8 cellular contexts compared by ENCODE assay signal in the genomic region with DNA sequence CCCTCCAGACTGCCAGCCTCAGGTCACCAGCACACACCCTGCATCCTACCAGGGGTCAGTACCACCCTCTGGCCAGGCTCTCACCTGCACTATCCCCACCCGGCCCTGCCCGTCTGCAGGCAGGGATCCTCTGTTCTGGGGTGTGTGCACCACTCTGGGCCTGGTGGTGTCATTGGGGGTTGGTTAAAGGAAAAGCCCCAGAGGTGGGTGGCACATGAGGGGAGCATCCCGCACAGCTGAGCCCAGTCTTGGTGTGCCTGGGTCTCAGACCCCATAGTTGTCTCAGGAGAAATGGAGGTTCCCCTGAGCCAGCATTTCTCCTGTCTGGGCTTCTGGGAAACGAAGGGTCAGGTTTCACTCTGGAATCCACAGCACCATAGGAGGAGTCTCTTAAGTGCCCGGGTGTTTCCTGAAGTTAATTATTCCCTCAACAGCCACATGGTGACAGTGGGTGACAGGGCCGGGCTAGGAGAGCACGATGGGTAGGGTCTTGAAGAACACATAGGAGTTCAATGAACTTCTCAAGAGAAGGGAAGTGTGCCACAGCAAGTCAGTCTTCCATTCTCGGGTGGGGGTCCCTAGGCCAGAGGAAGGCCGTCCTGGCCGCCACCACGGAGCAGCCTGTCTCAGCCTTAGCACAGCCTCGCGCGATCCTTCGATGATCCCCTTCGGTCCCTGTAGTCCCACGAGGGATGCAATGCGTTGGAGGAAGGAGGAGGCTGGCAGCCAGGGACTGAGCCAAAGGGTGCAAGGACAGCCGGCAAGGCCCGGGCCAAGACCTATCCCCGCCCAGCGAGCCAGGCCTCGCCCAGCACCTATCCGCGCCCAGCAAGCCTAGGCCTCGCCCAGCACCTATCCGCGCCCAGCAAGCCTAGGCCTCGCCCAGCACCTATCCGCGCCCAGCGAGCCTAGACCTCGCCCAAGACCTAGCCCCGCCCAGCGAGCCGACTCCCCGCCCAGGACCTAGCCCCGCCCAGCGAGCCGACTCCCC. TPM values are rescaled to one million over a fixed set of nuclear protein-coding genes. Genes with fewer than 3 reads are reported as not detected.
DNase-seq lines count a peak whose midpoint lies in the region; ATAC-seq and TF ChIP-seq lines count a peak whose summit lies in the region.

No MANE protein-coding gene starts in this region.

- no peak for TF ChIP-seq CTCF in sigmoid colon (IDR thresholded peaks at IDR 0.05)

- WGBS in sigmoid colon, 2 donors: 9 to 37% methylated on average over 40 of the region's 40 CpGs

- intact Hi-C loops in sigmoid colon (cut with DNase I): loop anchor here (5.0 to 10.0 kb wide), 5 partner anchors 152 to 350 kb away; partner anchors contain the start of genes ATG4B, ING5, STK25 and THAP4

- no peaks in the 10 kb centered on the region for H3K27me3 ChIP-seq in sigmoid colon

- peaks cover 4% of the 10 kb centered on the region for H3K36me3 Mint-ChIP-seq in IgD-negative memory B cell

- no peaks in the 10 kb centered on the region for H3K9me3 Mint-ChIP-seq in IgD-negative memory B cell

- TF ChIP-seq EP300 in sigmoid colon (IDR thresholded peaks at IDR 0.05): no peak

- peaks cover 2% of the 10 kb centered on the region for H3K27me3 Mint-ChIP-seq in IgD-negative memory B cell

- ATAC-seq in HG03442 (IDR thresholded peaks at IDR 0.05; ENCODE audit: unreplicated experiment): no peak

- H3K36me3 ChIP-seq in ES-I3 (ENCODE audit: insufficient read depth, low read length) (peaks cover 32% of the 10 kb centered on the region), sigmoid colon (peaks cover 8 to 41% (median 25%) of the 10 kb centered on the region in 4 donors)

- peak overlapping the region; percentile 43; the same call in 1 of the 2 replicates for H3K9ac ChIP-seq in ES-I3 (ENCODE audit: low read depth, low read length)

- peak overlapping the region; percentile 64 for H3K27ac ChIP-seq in angular gyrus (ENCODE audit: low read depth, low read length)
- peak overlapping the region; percentile 70 to 79 (median 78) for H3K27ac ChIP-seq in sigmoid colon

- peak overlapping the region in 1 of 3 donors; percentile 53 for H3K27ac Mint-ChIP-seq in IgD-negative memory B cell

- H3K4me1 ChIP-seq in ES-I3 (ENCODE audit: insufficient read depth, low read length): peaks cover 5% of the 10 kb centered on the region
- peaks cover 0 to 29% (median 23%) of the 10 kb centered on the region in 4 donors for H3K4me1 ChIP-seq in sigmoid colon

- H3K4me3 ChIP-seq in sigmoid colon: peak overlapping the region in 3 of 4 donors; percentile 15 to 39 (median 32)

- DNase-seq in T-helper 1 cell: peak; percentile 26 to 81 (median 66)
- peak in 27 of 51 donors; percentile 15 to 76 (median 57) for DNase-seq in hypothalamus (lab: John Stamatoyannopoulos, UW)
- DNase-seq in sigmoid colon: peak; percentile 94
- DNase-seq in NCI-H128 (lab: John Stamatoyannopoulos, UW; ENCODE audit: unreplicated experiment): no peak

- H3K4me1 Mint-ChIP-seq in IgD-negative memory B cell: peaks cover 21 to 28% (median 28%) of the 10 kb centered on the region in 3 donors

- TF ChIP-seq POLR2A in sigmoid colon (IDR thresholded peaks at IDR 0.05): no peak

- no peaks in the 10 kb centered on the region for H3K9me3 ChIP-seq in ES-I3 (ENCODE audit: control insufficient read depth, insufficient read depth, low read length)
- H3K9me3 ChIP-seq in sigmoid colon: no peaks in the 10 kb centered on the region

- H3K4me3 Mint-ChIP-seq in IgD-negative memory B cell: peak overlapping the region in 3 of 4 donors; percentile 15 to 39 (median 37)

RNA-seq across cellular contexts. Expression of gene FARP2, which starts 1.1 kb away (rescaled TPM):
- 21.9 TPM for polyA plus RNA-seq in IgD-negative memory B cell
- total RNA-seq in sigmoid colon: 10 to 100 TPM; 19.3 to 32.6 (median 28.1) TPM
- polyA plus RNA-seq in sigmoid colon: 10 to 100 TPM; 24.0 to 41.6 (median 33.0) TPM

RNA-seq across cellular contexts. Expression of gene SEPTIN2, which starts 39.2 kb away (rescaled TPM):
- polyA plus RNA-seq in IgD-negative memory B cell: 134 TPM
- 100 to 1,000 TPM; 245 to 295 (median 286) TPM for total RNA-seq in sigmoid colon
- 100 to 1,000 TPM; 135 to 178 (median 166) TPM for polyA plus RNA-seq in sigmoid colon

RNA-seq across cellular contexts. Expression of gene HDLBP, which starts 39.5 kb away (rescaled TPM):
- 55.3 TPM for polyA plus RNA-seq in IgD-negative memory B cell
- 100 to 1,000 TPM; 201 to 281 (median 247) TPM for total RNA-seq in sigmoid colon
- 100 to 1,000 TPM; 115 to 182 (median 117) TPM for polyA plus RNA-seq in sigmoid colon
